ENCODE assay signal across 21 cellular contexts in genomic region chr5:138640855-138641254, GRCh38.
DNase-seq lines count a peak whose midpoint lies in the region; ATAC-seq, FAIRE-seq and TF ChIP-seq lines count a peak whose summit lies in the region.
"Had no signal": no experiment of that assay in that cellular context is flagged by ENCODE, and none has a peak within 500 bp of the region (broad histone marks: within the 10 kb centered on the region; RNA-seq: fewer than 3 reads in every experiment).

No MANE protein-coding gene starts in this region.

- no peak overlapping the region for H3K4me2 ChIP-seq in IMR-90 (ENCODE audit: low read depth, low read length)
- H3K4me2 ChIP-seq in neural cell (ENCODE audit: low read length): no peak overlapping the region
- H3K4me2 ChIP-seq: SK-N-SH had no signal

- H3K9me3 ChIP-seq in IMR-90 (ENCODE audit: control insufficient read depth, insufficient read depth, low read length): no peaks in the 10 kb centered on the region
- H3K9me3 ChIP-seq in neural cell (ENCODE audit: low read length): no peaks in the 10 kb centered on the region
- H3K9me3 ChIP-seq: BE2C, SK-N-SH had no signal

- no peak for TF ChIP-seq EP300 in neural cell (conservative IDR thresholded peaks at IDR 0.05; ENCODE audit: poor library complexity, severe bottlenecking)

- H4K8ac ChIP-seq in IMR-90 (ENCODE audit: low read depth in 2 of 2, low read length in 2 of 2): no peak overlapping the region

- no peak overlapping the region for H4K91ac ChIP-seq in IMR-90 (ENCODE audit: insufficient read depth, low read depth, low read length)

- no peak overlapping the region for H3K4me3 ChIP-seq in IMR-90 (ENCODE audit: insufficient read depth, low read depth, low read length)
- H3K4me3 ChIP-seq in bronchial epithelial cell (ENCODE audit: low read depth, low read length): no peak overlapping the region
- no peak overlapping the region for H3K4me3 ChIP-seq in neural cell (ENCODE audit: low read length)
- H3K4me3 ChIP-seq: GM12878 had no signal

- POLR2A ChIA-PET in IMR-90 (lab: Charles Lee; ENCODE audit: unreplicated experiment): no interaction called here

- H2BK20ac ChIP-seq in IMR-90 (ENCODE audit: low read depth, low read length): no peak overlapping the region

- intact Hi-C loops in IMR-90 (cut with micrococcal nuclease): loop anchor here (5.0 to 10.0 kb wide), 2 partner anchors 181 to 514 kb away; no protein-coding TSS in a partner anchor

- peak; percentile 72 for FAIRE-seq in bronchial epithelial cell (lab: Jason Lieb, UNC)
- FAIRE-seq: D721Med, GM12878 had no signal

- TF ChIP-seq CTCF in IMR-90 (conservative IDR thresholded peaks at IDR 0.05; ENCODE audit: low read depth, low read length) (no peak), bronchial epithelial cell (IDR thresholded peaks at IDR 0.05; ENCODE audit: insufficient read depth, low read length, severe bottlenecking) (no peak), neural cell (IDR thresholded peaks at IDR 0.05; ENCODE audit: poor library complexity, severe bottlenecking) (no peak)

- no peak overlapping the region for H2BK5ac ChIP-seq in IMR-90 (ENCODE audit: low read depth, low read length, poor library complexity, severe bottlenecking)

- peak; percentile 9 for DNase-seq in NCI-H510A treated with DMSO at 0.1 percent for 48 hours (lab: John Stamatoyannopoulos, UW)
- DNase-seq in NCI-H510A (lab: John Stamatoyannopoulos, UW): no peak
- no peak for DNase-seq in IMR-90
- peak; percentile 56 for DNase-seq in bronchial epithelial cell (ENCODE audit: low read depth)
- DNase-seq in NCI-H2107 (lab: John Stamatoyannopoulos, UW): no peak
- DNase-seq in mesenteric fat pad (ENCODE audit: low spot score): no peak
- DNase-seq in NOMO-1 treated with dmso at 0.1 percent for 144 hours (lab: John Stamatoyannopoulos, UW; ENCODE audit: unreplicated experiment): no peak
- DNase-seq: 8988T; BE2C; CD8-positive, alpha-beta memory T cell; GDM1; HCEC 1CT; Kasumi-1; NCI-H1105; NCI-H1694 treated with DMSO at 0.1 percent for 48 hours; NCI-H2171; NCI-H774; SK-N-SH had no signal

- no peak overlapping the region for H2AK5ac ChIP-seq in IMR-90 (ENCODE audit: low read depth, low read length)

- H3K4ac ChIP-seq in IMR-90 (ENCODE audit: low read depth, low read length): no peak overlapping the region

- H3K27me3 ChIP-seq in IMR-90 (ENCODE audit: control insufficient read depth, insufficient read depth, low read length): peaks cover 39% of the 10 kb centered on the region
- no peaks in the 10 kb centered on the region for H3K27me3 ChIP-seq in bronchial epithelial cell (ENCODE audit: control insufficient read depth, insufficient read depth, low read length)
- H3K27me3 ChIP-seq in neural cell (ENCODE audit: insufficient read depth, low read depth, low read length): no peaks in the 10 kb centered on the region
- H3K27me3 ChIP-seq: BE2C had no signal

- peak overlapping the region; percentile 13 for H2AFZ ChIP-seq in IMR-90 (replicated peaks; ENCODE audit: low read length, poor library complexity)
- H2AFZ ChIP-seq in neural cell (ENCODE audit: low read depth, low read length): peak overlapping the region; percentile 21

- ATAC-seq in IMR-90 (ENCODE audit: low read depth): no peak

- H3K9ac ChIP-seq in IMR-90 (ENCODE audit: low read depth, low read length): no peak overlapping the region
- H3K9ac ChIP-seq in neural cell (ENCODE audit: low read length): peak overlapping the region; percentile 16
- H3K9ac ChIP-seq: SK-N-SH had no signal

- dilution Hi-C loops in IMR-90 (cut with HindIII; ENCODE audit: low sequenced_read_pairs, unreplicated experiment): no loop called here

- H3K4me1 ChIP-seq in IMR-90 (ENCODE audit: control insufficient read depth, insufficient read depth, low read length): no peaks in the 10 kb centered on the region

- no TSS peak for BruUV-seq in IMR-90 (replicated peaks; lab: Mats Ljungman, UMichigan)

- H3K18ac ChIP-seq in IMR-90 (ENCODE audit: low read depth, low read length): no peak overlapping the region

- H3K14ac ChIP-seq in IMR-90 (replicated peaks; ENCODE audit: low read depth, low read length): no peak overlapping the region

- in situ Hi-C loops in IMR-90 (cut with MboI; ENCODE audit: low sequenced_read_pairs): loop anchor here (10.0 kb wide), 1 partner anchor 624 kb away; no protein-coding TSS in a partner anchor

- H3K56ac ChIP-seq in IMR-90 (ENCODE audit: extremely low read depth, insufficient read depth, low read length): no peak overlapping the region

- whole genome bisulfite sequencing in IMR-90 (ENCODE audit: extremely low coverage in 2 of 2, insufficient read length in 1 of 2), 2 experiments: no CpG with 5 or more reads among the region's 4 CpGs

- no peaks in the 10 kb centered on the region for H3K9me2 ChIP-seq in neural cell (ENCODE audit: insufficient read depth, low read length)
- H3K9me2 ChIP-seq: SK-N-SH had no signal

- H3K9me1 ChIP-seq in IMR-90 (ENCODE audit: insufficient read depth, low read length): no peaks in the 10 kb centered on the region

- no peak for TF ChIP-seq POLR2A in IMR-90 (IDR thresholded peaks at IDR 0.05; ENCODE audit: low read depth, low read length)

- no peaks in the 10 kb centered on the region for H3K36me3 ChIP-seq in IMR-90 (ENCODE audit: control insufficient read depth, insufficient read depth, low read length)
- H3K36me3 ChIP-seq in bronchial epithelial cell (ENCODE audit: control insufficient read depth, insufficient read depth, low read length): no peaks in the 10 kb centered on the region
- H3K36me3 ChIP-seq in neural cell (ENCODE audit: insufficient read depth, low read length): no peaks in the 10 kb centered on the region
- H3K36me3 ChIP-seq: BE2C had no signal

- H2BK120ac ChIP-seq in IMR-90 (ENCODE audit: low read depth, low read length): no peak overlapping the region

- H3K23ac ChIP-seq in IMR-90 (ENCODE audit: low read depth, low read length): 0 out of 2 replicates have a peak overlapping the region, but pooled peaks have one; percentile 33

- H2AK9ac ChIP-seq in IMR-90 (replicated peaks; ENCODE audit: low read depth, low read length, poor library complexity): no peak overlapping the region

- H3F3A ChIP-seq in neural cell (ENCODE audit: insufficient read depth, low read length, poor library complexity, severe bottlenecking): no peaks in the 10 kb centered on the region

- H3K79me2 ChIP-seq in neural cell (replicated peaks; ENCODE audit: insufficient read depth, low read length): no peaks in the 10 kb centered on the region

- H2BK15ac ChIP-seq in IMR-90 (ENCODE audit: low read depth, low read length): no peak overlapping the region

- CTCF ChIA-PET in IMR-90 (lab: Yijun Ruan, JAX): interaction anchor here (0.9 to 1.0 kb wide), 2 partner anchors 141 to 621 kb away, joined by 3 read pairs; no protein-coding TSS in a partner anchor

- no peak overlapping the region for H4K5ac ChIP-seq in IMR-90 (ENCODE audit: low read depth, low read length)

- H3K79me1 ChIP-seq in IMR-90 (ENCODE audit: low read depth in 1 of 2, low read length in 2 of 2): no peaks in the 10 kb centered on the region

- no peaks in the 10 kb centered on the region for H4K20me1 ChIP-seq in IMR-90 (ENCODE audit: insufficient read depth, low read length)
- no peaks in the 10 kb centered on the region for H4K20me1 ChIP-seq in neural cell (ENCODE audit: insufficient read depth)

- no peak for TF ChIP-seq RAD21 in IMR-90 (IDR thresholded peaks at IDR 0.05; ENCODE audit: low read length)
- no peak for TF ChIP-seq RAD21 in neural cell (conservative IDR thresholded peaks at IDR 0.05)

- H3K27ac ChIP-seq in IMR-90 (ENCODE audit: insufficient read depth, low read length) (no peak overlapping the region), neural cell (ENCODE audit: low read length) (no peak overlapping the region)

TF ChIP-seq in IMR-90, 13 proteins besides CTCF, POLR2A, EP300 and RAD21 (continues in another document):
- TF ChIP-seq RCOR1 (IDR thresholded peaks at IDR 0.05; ENCODE audit: insufficient replicate concordance, low read length): no peak
- TF ChIP-seq RFX5 (IDR thresholded peaks at IDR 0.05; ENCODE audit: low read depth, low read length): no peak
- TF ChIP-seq FOS (IDR thresholded peaks at IDR 0.05; ENCODE audit: low read depth, low read length): no peak
- no peak for TF ChIP-seq MAZ (IDR thresholded peaks at IDR 0.05; ENCODE audit: borderline replicate concordance, low read depth, low read length)
- no peak for TF ChIP-seq CHD1 (IDR thresholded peaks at IDR 0.05; ENCODE audit: low read depth, low read length)
- no peak for TF ChIP-seq BHLHE40 (IDR thresholded peaks at IDR 0.05; ENCODE audit: low read depth, low read length)
- TF ChIP-seq CEBPB (IDR thresholded peaks at IDR 0.05; ENCODE audit: low read depth, low read length): no peak
- no peak for TF ChIP-seq MAFK (IDR thresholded peaks at IDR 0.05; ENCODE audit: low read depth, low read length)
- TF ChIP-seq, protein P1, sequence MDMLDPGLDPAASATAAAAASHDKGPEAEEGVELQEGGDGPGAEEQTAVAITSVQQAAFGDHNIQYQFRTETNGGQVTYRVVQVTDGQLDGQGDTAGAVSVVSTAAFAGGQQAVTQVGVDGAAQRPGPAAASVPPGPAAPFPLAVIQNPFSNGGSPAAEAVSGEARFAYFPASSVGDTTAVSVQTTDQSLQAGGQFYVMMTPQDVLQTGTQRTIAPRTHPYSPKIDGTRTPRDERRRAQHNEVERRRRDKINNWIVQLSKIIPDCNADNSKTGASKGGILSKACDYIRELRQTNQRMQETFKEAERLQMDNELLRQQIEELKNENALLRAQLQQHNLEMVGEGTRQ (IDR thresholded peaks at IDR 0.05; ENCODE audit: low read depth, low read length): no peak

TF ChIP-seq in neural cell, 6 proteins besides CTCF, POLR2A, EP300 and RAD21 (continues in another document):
- TF ChIP-seq POLR2AphosphoS5 (IDR thresholded peaks at IDR 0.05): no peak

Comparison
In these comparisons a context has a peak if more than half of its experiments do, and no peak if none do; other contexts are left out.
1. DNase-seq: peak in NCI-H510A treated with DMSO at 0.1 percent for 48 hours (single experiment) and bronchial epithelial cell (single experiment); none in NCI-H510A (single experiment), IMR-90 (single experiment), NCI-H2107 (single experiment), mesenteric fat pad (single experiment) and NOMO-1 treated with dmso at 0.1 percent for 144 hours (single experiment).